ENCODE assay signal across 8 cellular contexts in genomic region chr4:139301821-139302611, GRCh38. TPM values are rescaled to one million over a fixed set of nuclear protein-coding genes. Genes with fewer than 3 reads are reported as not detected.
DNase-seq lines count a peak whose midpoint lies in the region; ATAC-seq and TF ChIP-seq lines count a peak whose summit lies in the region.

Gene NDUFC1, minus strand, starts transcription at chr4:139302477. Its CDS starts 6,679 bp downstream, at chr4:139295798.

- WGBS in gastroesophageal sphincter (ENCODE audit: low coverage in 1 of 2), 2 donors, result 0% methylated on average over 5 to 10 of the region's 46 CpGs
- WGBS in upper lobe of left lung, 2 donors, result 0% methylated on average over 32 to 44 of the region's 46 CpGs

- DNase-seq in D341Med (ENCODE audit: low spot score), result peak; percentile 79
- DNase-seq in HUDEP-2 (lab: John Stamatoyannopoulos, UW; ENCODE audit: unreplicated experiment in 76 of 76), result peak in 54 of 76 experiments; percentile 2 to 67 (median 34)
- DNase-seq in SIG-M5 (lab: John Stamatoyannopoulos, UW), result peak; percentile 60
- DNase-seq in activated gamma-delta T cell treated with Interleukin-2 at 50 U/mL for 16 hours, result peak; percentile 57
- DNase-seq in omental fat pad (ENCODE audit: low spot score), result no peak
- DNase-seq in upper lobe of left lung, result peak; percentile 65 to 86

- H3K4me1 ChIP-seq in gastroesophageal sphincter (peaks cover 0 to 81% (median 10%) of the 10 kb centered on the region in 3 donors), upper lobe of left lung (peaks cover 24 to 42% (median 31%) of the 10 kb centered on the region in 4 donors)

- peak; percentile 36 for ATAC-seq in GM21367 (IDR thresholded peaks at IDR 0.05; ENCODE audit: unreplicated experiment)
- ATAC-seq in gastroesophageal sphincter, result peak; percentile 41
- peak; percentile 41 for ATAC-seq in omental fat pad (ENCODE audit: low FRiP score)
- ATAC-seq in upper lobe of left lung (ENCODE audit: low FRiP score in 2 of 2), result peak; percentile 75 to 81

- H3K27me3 ChIP-seq in gastroesophageal sphincter, result no peaks in the 10 kb centered on the region
- no peaks in the 10 kb centered on the region for H3K27me3 ChIP-seq in upper lobe of left lung

- no peak for TF ChIP-seq EP300 in gastroesophageal sphincter (IDR thresholded peaks at IDR 0.05)
- TF ChIP-seq EP300 in upper lobe of left lung (IDR thresholded peaks at IDR 0.05), result no peak

- H3K36me3 ChIP-seq in gastroesophageal sphincter, result peaks cover 0 to 4% of the 10 kb centered on the region in 2 donors
- peaks cover 0 to 13% (median 0%) of the 10 kb centered on the region in 4 donors for H3K36me3 ChIP-seq in upper lobe of left lung

- H3K9me3 ChIP-seq in gastroesophageal sphincter (no peaks in the 10 kb centered on the region), upper lobe of left lung (no peaks in the 10 kb centered on the region)

- H3K4me3 ChIP-seq in gastroesophageal sphincter (peak within 1 kb of the TSS; percentile 90 to 98), upper lobe of left lung (peak within 1 kb of the TSS; percentile 75 to 99 (median 84))

- TF ChIP-seq POLR2A in gastroesophageal sphincter (IDR thresholded peaks at IDR 0.05) (no peak), upper lobe of left lung (IDR thresholded peaks at IDR 0.05) (peak in 2 of 4 donors; percentile 8 to 62)

- TF ChIP-seq CTCF in gastroesophageal sphincter (IDR thresholded peaks at IDR 0.05) (peak in 2 of 4 experiments; percentile 30 to 41), omental fat pad (IDR thresholded peaks at IDR 0.05) (no peak), upper lobe of left lung (IDR thresholded peaks at IDR 0.05) (peak in 2 of 6 experiments; percentile 32 to 59)

- H3K27ac ChIP-seq in gastroesophageal sphincter, result peak within 1 kb of the TSS; percentile 78 to 94 (median 92)
- peak within 1 kb of the TSS; percentile 88 to 98 (median 95) for H3K27ac ChIP-seq in upper lobe of left lung

RNA-seq across cellular contexts. Expression of gene NDUFC1, which starts in this region (rescaled TPM):
- 10 to 100 TPM; 31.0 to 61.0 (median 48.4) TPM for total RNA-seq in gastroesophageal sphincter
- total RNA-seq in omental fat pad, result 10 to 100 TPM; 23.9 to 34.5 (median 29.7) TPM
- total RNA-seq in upper lobe of left lung, result 10 to 100 TPM; 17.9 to 49.2 (median 34.6) TPM
